8 cellular contexts compared by ENCODE assay signal in the genomic region with DNA sequence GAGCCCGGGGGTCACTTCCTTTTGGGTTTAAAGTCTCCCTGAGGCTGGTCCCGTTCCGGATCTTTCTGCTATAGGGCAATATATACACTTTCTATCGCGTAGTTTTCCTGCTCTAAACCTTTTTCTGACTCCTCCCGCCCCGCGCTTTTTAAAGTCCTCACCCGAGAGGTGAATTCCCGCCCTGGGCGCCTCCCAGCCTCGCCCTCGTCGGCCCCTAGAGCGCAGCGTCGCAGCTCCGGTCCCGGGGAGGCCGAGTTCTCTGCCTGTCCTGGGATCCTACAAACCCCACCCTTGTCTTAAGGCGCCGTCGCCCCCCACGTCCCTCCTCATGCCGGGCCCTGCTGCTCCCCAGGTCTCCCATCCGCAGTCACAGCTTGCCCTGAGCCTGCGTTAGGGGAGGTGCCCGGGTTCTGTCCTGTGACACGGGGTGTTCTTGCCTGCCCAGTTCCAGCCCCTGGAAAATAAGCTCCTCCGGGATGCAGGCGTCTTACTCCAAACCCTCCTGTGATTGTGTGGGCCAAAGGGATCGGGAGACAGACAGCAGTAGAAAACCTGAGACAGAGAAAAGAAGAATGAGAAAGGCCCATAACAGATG. TPM values are rescaled to one million over a fixed set of nuclear protein-coding genes. Genes with fewer than 3 reads are reported as not detected.
A peak's percentile ranks its signal among the peaks of the same experiment; 100 is the strongest.
DNase-seq lines count a peak whose midpoint lies in the region; ATAC-seq and TF ChIP-seq lines count a peak whose summit lies in the region.

No MANE protein-coding gene starts in this region.

- H3K27ac Mint-ChIP-seq in T-cell, result peak overlapping the region; percentile 92 to 94

- H3K36me3 ChIP-seq in A673 (ENCODE audit: insufficient read depth, low read length, poor library complexity, severe bottlenecking), result no peaks in the 10 kb centered on the region
- H3K36me3 ChIP-seq in mucosa of stomach (ENCODE audit: control insufficient read depth, insufficient read depth, low read length), result no peaks in the 10 kb centered on the region
- H3K36me3 ChIP-seq in testis (ENCODE audit: low read depth, missing control alignments), result no peaks in the 10 kb centered on the region

- H3K4me1 ChIP-seq in A673 (ENCODE audit: insufficient read depth, low read length, poor library complexity, severe bottlenecking) (no peaks in the 10 kb centered on the region), mucosa of stomach (ENCODE audit: control insufficient read depth, insufficient read depth, low read length) (peaks cover 9% of the 10 kb centered on the region), testis (no peaks in the 10 kb centered on the region)

- H3K9ac ChIP-seq in mucosa of stomach (ENCODE audit: low read length), result peak overlapping the region; percentile 82

- H3K9me3 ChIP-seq in A673 (ENCODE audit: low read depth, low read length, poor library complexity, severe bottlenecking), result no peaks in the 10 kb centered on the region
- H3K9me3 ChIP-seq in mucosa of stomach (ENCODE audit: control insufficient read depth, low read length), result no peaks in the 10 kb centered on the region
- no peaks in the 10 kb centered on the region for H3K9me3 ChIP-seq in testis

- intact Hi-C loops in A673 (cut with micrococcal nuclease; ENCODE audit: unreplicated experiment) (no loop called here), testis (cut with DNase I; ENCODE audit: low total_unique reads) (no loop called here)

- H3K4me3 ChIP-seq in A673 (ENCODE audit: low read depth, low read length, poor library complexity, severe bottlenecking) (peak overlapping the region; percentile 69), mucosa of stomach (ENCODE audit: low read length) (peak overlapping the region; percentile 84), testis (peak overlapping the region; percentile 57 to 84)

- in situ Hi-C loops in GM13977 (cut with MboI; ENCODE audit: low pct_unique_long_range_greater_than_20kb, low sequenced_read_pairs, unreplicated experiment), result no loop called here

- H3K27me3 ChIP-seq in A673 (replicated peaks; ENCODE audit: insufficient read depth, low read depth, low read length, poor library complexity) (no peaks in the 10 kb centered on the region), mucosa of stomach (ENCODE audit: control insufficient read depth, insufficient read depth, low read length) (no peaks in the 10 kb centered on the region), testis (no peaks in the 10 kb centered on the region)

- TF ChIP-seq CTCF in A673 (conservative IDR thresholded peaks at IDR 0.05; ENCODE audit: low read depth, low read length), result no peak
- no peak for TF ChIP-seq CTCF in testis (IDR thresholded peaks at IDR 0.05)
- no peak for TF ChIP-seq CTCF in GM13977 (IDR thresholded peaks at IDR 0.05; ENCODE audit: extremely low read depth, insufficient read depth, missing control alignments)

- H3K4me3 Mint-ChIP-seq in T-cell, result peak overlapping the region; percentile 94 to 95 (median 95)

- CTCF ChIA-PET in A673 (lab: Charles Lee) (no interaction called here), T-cell (lab: Charles Lee) (no interaction called here)

- BruUV-seq in A673 (replicated peaks; lab: Mats Ljungman, UMichigan), result no TSS peak

- H3K27me3 Mint-ChIP-seq in T-cell, result no peaks in the 10 kb centered on the region

- H3K9me3 Mint-ChIP-seq in T-cell, result peaks cover 0 to 6% (median 2%) of the 10 kb centered on the region in 3 donors

- no peak overlapping the region for H3K27ac ChIP-seq in A673 (ENCODE audit: low read depth, low read length, poor library complexity, severe bottlenecking)
- H3K27ac ChIP-seq in testis, result peak overlapping the region; percentile 14 to 63

- ATAC-seq in GM18858 (IDR thresholded peaks at IDR 0.05; ENCODE audit: unreplicated experiment) (peak; percentile 29), HG03103 (IDR thresholded peaks at IDR 0.05; ENCODE audit: low read depth, unreplicated experiment) (peak; percentile 27), T-cell (replicated peaks in 1 of 4) (peak; percentile 32 to 52 (median 42))

- peaks cover 21% of the 10 kb centered on the region for H3K36me3 Mint-ChIP-seq in T-cell

- POLR2A ChIA-PET in A673 (lab: Charles Lee; ENCODE audit: low non-redundant PET) (no interaction called here), T-cell (lab: Charles Lee) (interaction anchor here (0.6 to 0.7 kb wide), 2 partner anchors 9 to 422 kb away, joined by 5 read pairs; no protein-coding TSS in a partner anchor)

- 0 to 1% methylated on average over 24 to 31 of the region's 32 CpGs for WGBS in testis, 2 donors

- peaks cover 23 to 31% (median 29%) of the 10 kb centered on the region in 3 donors for H3K4me1 Mint-ChIP-seq in T-cell

- DNase-seq in A673 (ENCODE audit: low spot score), result no peak
- DNase-seq in T-cell, result peak in 18 of 34 experiments; percentile 0 to 52 (median 28)
- peak; percentile 57 for DNase-seq in ecto neural progenitor cell (ENCODE audit: low spot score)
- no peak for DNase-seq in testis
- no peak for DNase-seq in GM13977 (ENCODE audit: low spot score)

- TF ChIP-seq POLR2A in testis (IDR thresholded peaks at IDR 0.05), result no peak

RNA-seq across cellular contexts. Expression of gene ZNF525, which starts 0.5 kb away (rescaled TPM):
- 8.7 and 9.2 TPM in 2 replicates for total RNA-seq in A673 (2021)
- 10 to 100 TPM; 20.1 to 27.0 (median 26.1) TPM for total RNA-seq in T-cell
- 10 to 100 TPM; 18.8 to 27.3 TPM for total RNA-seq in testis
- polyA plus RNA-seq in testis (ENCODE audit: insufficient read depth, low read depth, low replicate concordance), result 14.0 TPM

RNA-seq across cellular contexts. Expression of gene ZNF765, which starts 29.0 kb away (rescaled TPM):
- total RNA-seq in A673 (2021), result 7.3 and 10.4 TPM in 2 replicates
- 10 to 100 TPM in 4 of 5 donors, 1 to 10 TPM in 1; 8.7 to 19.9 (median 13.9) TPM for total RNA-seq in T-cell
- 10 to 100 TPM; 21.9 to 22.4 TPM for total RNA-seq in testis
- polyA plus RNA-seq in testis (ENCODE audit: insufficient read depth, low read depth, low replicate concordance), result 6.5 TPM

RNA-seq across cellular contexts. Expression of gene ZNF845, which starts 32.4 kb away (rescaled TPM):
- total RNA-seq in A673 (2021) (7.7 and 8.6 TPM in 2 replicates), T-cell (10 to 100 TPM in 3 of 5 donors, 1 to 10 TPM in 2; 7.4 to 14.7 (median 14.4) TPM), testis (1 to 10 TPM; 6.5 to 6.6 TPM)
- 2.1 TPM for polyA plus RNA-seq in testis (ENCODE audit: insufficient read depth, low read depth, low replicate concordance)

Comparison
In these comparisons a context has a peak if more than half of its experiments do, and no peak if none do; other contexts are left out.
1. DNase-seq: peak in T-cell (18 of 34) and ecto neural progenitor cell (single experiment); none in A673 (single experiment), testis (single experiment) and GM13977 (single experiment).
2. Peak in every context shown above with its lines, with median percentiles within 50 percentile points of each other: H3K4me3 ChIP-seq and ATAC-seq.